Comparison of ENCODE assay signal across 1 cellular context in genomic region chr17:72697602-72698146, GRCh38.
TF ChIP-seq lines count a peak whose summit lies in the region.

No MANE protein-coding gene starts in this region.

TF ChIP-seq in HepG2, 621 proteins besides CTCF, POLR2A, EP300 and RAD21 (continued from another document and continues in another):
- TF ChIP-seq NFAT5 (CRISPR knock-in tag; IDR thresholded peaks at IDR 0.05) (no peak), MAFF (IDR thresholded peaks at IDR 0.05; ENCODE audit: low read depth, low read length) (no peak), NR2F2 (IDR thresholded peaks at IDR 0.05; ENCODE audit: borderline replicate concordance, low read depth) (0 out of 2 replicates have a peak, but pooled peaks have one; percentile 39), THAP9 (CRISPR knock-in tag; IDR thresholded peaks at IDR 0.05; ENCODE audit: borderline replicate concordance) (no peak), FOXA1 (IDR thresholded peaks at IDR 0.05) (no peak), FOXA1 (CRISPR knock-in tag; IDR thresholded peaks at IDR 0.05) (0 out of 2 replicates have a peak, but pooled peaks have one; percentile 23), RELA (CRISPR knock-in tag; IDR thresholded peaks at IDR 0.05) (no peak), NFE2L2 (IDR thresholded peaks at IDR 0.05; ENCODE audit: low read length) (no peak), ZBTB39 (CRISPR knock-in tag; IDR thresholded peaks at IDR 0.05) (no peak), ISL2 (CRISPR knock-in tag; IDR thresholded peaks at IDR 0.05) (0 out of 2 replicates have a peak, but pooled peaks have one; percentile 40), CCDC6 (CRISPR knock-in tag; IDR thresholded peaks at IDR 0.05) (no peak), JUND (CRISPR knock-in tag; IDR thresholded peaks at IDR 0.05) (no peak), ZBTB7B (CRISPR knock-in tag; IDR thresholded peaks at IDR 0.05) (peak; percentile 27; the same call in 1 of the 2 replicates), ZNF614 (CRISPR knock-in tag; IDR thresholded peaks at IDR 0.05; ENCODE audit: borderline replicate concordance) (no peak), RFX5 (IDR thresholded peaks at IDR 0.05; ENCODE audit: low read depth, low read length) (no peak), ZBTB2 (CRISPR knock-in tag; IDR thresholded peaks at IDR 0.05; ENCODE audit: low read depth) (no peak), XBP1 (CRISPR knock-in tag; IDR thresholded peaks at IDR 0.05) (no peak), FLYWCH1 (CRISPR knock-in tag; IDR thresholded peaks at IDR 0.05) (no peak), CBX5 (CRISPR knock-in tag; IDR thresholded peaks at IDR 0.05; ENCODE audit: borderline replicate concordance) (no peak), TFAP4 (IDR thresholded peaks at IDR 0.05; ENCODE audit: borderline replicate concordance, low read depth) (no peak; the same call in 1 of the 2 replicates), GLI4 (CRISPR knock-in tag; IDR thresholded peaks at IDR 0.05; ENCODE audit: borderline replicate concordance) (no peak), NR2C2 (CRISPR knock-in tag; IDR thresholded peaks at IDR 0.05; ENCODE audit: borderline replicate concordance) (0 out of 2 replicates have a peak, but pooled peaks have one; percentile 16), CAMTA2 (CRISPR knock-in tag; IDR thresholded peaks at IDR 0.05; ENCODE audit: borderline replicate concordance) (no peak), HDAC1 (CRISPR knock-in tag; IDR thresholded peaks at IDR 0.05) (peak; percentile 24; the same call in 1 of the 2 replicates), ZNF484 (CRISPR knock-in tag; IDR thresholded peaks at IDR 0.05; ENCODE audit: borderline replicate concordance, low read depth) (no peak)
- TF ChIP-seq, protein P1, sequence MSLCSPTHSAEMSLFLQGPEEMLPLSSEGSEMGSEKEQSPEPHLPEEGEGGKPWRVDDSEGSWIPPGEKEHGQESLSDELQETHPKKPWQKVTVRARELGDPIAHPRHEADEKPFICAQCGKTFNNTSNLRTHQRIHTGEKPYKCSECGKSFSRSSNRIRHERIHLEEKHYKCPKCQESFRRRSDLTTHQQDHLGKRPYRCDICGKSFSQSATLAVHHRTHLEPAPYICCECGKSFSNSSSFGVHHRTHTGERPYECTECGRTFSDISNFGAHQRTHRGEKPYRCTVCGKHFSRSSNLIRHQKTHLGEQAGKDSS (CRISPR knock-in tag; IDR thresholded peaks at IDR 0.05; ENCODE audit: borderline replicate concordance, low read depth): no peak
- TF ChIP-seq, protein P2, sequence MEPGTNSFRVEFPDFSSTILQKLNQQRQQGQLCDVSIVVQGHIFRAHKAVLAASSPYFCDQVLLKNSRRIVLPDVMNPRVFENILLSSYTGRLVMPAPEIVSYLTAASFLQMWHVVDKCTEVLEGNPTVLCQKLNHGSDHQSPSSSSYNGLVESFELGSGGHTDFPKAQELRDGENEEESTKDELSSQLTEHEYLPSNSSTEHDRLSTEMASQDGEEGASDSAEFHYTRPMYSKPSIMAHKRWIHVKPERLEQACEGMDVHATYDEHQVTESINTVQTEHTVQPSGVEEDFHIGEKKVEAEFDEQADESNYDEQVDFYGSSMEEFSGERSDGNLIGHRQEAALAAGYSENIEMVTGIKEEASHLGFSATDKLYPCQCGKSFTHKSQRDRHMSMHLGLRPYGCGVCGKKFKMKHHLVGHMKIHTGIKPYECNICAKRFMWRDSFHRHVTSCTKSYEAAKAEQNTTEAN (CRISPR knock-in tag; conservative IDR thresholded peaks at IDR 0.05): no peak
- TF ChIP-seq, protein P3, sequence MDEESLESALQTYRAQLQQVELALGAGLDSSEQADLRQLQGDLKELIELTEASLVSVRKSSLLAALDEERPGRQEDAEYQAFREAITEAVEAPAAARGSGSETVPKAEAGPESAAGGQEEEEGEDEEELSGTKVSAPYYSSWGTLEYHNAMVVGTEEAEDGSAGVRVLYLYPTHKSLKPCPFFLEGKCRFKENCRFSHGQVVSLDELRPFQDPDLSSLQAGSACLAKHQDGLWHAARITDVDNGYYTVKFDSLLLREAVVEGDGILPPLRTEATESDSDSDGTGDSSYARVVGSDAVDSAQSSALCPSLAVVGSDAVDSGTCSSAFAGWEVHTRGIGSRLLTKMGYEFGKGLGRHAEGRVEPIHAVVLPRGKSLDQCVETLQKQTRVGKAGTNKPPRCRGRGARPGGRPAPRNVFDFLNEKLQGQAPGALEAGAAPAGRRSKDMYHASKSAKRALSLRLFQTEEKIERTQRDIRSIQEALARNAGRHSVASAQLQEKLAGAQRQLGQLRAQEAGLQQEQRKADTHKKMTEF (CRISPR knock-in tag; IDR thresholded peaks at IDR 0.05): no peak
- TF ChIP-seq, protein P4, sequence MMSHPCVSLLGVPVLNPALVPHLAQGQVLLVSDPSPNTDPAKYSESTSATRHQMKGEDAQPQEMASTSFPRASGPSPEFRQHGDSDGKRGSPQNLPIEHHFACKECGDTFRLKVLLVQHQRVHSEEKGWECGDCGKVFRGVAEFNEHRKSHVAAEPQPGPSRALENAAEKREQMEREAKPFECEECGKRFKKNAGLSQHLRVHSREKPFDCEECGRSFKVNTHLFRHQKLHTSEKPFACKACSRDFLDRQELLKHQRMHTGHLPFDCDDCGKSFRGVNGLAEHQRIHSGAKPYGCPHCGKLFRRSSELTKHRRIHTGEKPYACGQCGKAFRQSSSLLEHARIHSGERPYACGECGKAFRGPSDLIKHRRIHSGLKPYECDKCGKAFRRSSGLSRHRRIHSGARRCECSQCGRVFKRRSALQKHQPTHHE (CRISPR knock-in tag; IDR thresholded peaks at IDR 0.05; ENCODE audit: borderline replicate concordance): no peak
- TF ChIP-seq, protein P5, sequence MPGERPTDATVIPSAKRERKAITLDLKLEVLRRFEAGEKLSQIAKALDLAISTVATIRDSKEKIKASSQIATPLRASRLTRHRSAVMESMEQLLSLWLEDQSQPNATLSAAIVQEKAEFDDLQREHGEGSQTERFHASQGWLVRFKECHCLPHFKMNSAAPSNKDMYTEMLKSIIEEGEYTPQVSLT (CRISPR knock-in tag; IDR thresholded peaks at IDR 0.05; ENCODE audit: borderline replicate concordance, low read depth): no peak
- TF ChIP-seq, protein P6, sequence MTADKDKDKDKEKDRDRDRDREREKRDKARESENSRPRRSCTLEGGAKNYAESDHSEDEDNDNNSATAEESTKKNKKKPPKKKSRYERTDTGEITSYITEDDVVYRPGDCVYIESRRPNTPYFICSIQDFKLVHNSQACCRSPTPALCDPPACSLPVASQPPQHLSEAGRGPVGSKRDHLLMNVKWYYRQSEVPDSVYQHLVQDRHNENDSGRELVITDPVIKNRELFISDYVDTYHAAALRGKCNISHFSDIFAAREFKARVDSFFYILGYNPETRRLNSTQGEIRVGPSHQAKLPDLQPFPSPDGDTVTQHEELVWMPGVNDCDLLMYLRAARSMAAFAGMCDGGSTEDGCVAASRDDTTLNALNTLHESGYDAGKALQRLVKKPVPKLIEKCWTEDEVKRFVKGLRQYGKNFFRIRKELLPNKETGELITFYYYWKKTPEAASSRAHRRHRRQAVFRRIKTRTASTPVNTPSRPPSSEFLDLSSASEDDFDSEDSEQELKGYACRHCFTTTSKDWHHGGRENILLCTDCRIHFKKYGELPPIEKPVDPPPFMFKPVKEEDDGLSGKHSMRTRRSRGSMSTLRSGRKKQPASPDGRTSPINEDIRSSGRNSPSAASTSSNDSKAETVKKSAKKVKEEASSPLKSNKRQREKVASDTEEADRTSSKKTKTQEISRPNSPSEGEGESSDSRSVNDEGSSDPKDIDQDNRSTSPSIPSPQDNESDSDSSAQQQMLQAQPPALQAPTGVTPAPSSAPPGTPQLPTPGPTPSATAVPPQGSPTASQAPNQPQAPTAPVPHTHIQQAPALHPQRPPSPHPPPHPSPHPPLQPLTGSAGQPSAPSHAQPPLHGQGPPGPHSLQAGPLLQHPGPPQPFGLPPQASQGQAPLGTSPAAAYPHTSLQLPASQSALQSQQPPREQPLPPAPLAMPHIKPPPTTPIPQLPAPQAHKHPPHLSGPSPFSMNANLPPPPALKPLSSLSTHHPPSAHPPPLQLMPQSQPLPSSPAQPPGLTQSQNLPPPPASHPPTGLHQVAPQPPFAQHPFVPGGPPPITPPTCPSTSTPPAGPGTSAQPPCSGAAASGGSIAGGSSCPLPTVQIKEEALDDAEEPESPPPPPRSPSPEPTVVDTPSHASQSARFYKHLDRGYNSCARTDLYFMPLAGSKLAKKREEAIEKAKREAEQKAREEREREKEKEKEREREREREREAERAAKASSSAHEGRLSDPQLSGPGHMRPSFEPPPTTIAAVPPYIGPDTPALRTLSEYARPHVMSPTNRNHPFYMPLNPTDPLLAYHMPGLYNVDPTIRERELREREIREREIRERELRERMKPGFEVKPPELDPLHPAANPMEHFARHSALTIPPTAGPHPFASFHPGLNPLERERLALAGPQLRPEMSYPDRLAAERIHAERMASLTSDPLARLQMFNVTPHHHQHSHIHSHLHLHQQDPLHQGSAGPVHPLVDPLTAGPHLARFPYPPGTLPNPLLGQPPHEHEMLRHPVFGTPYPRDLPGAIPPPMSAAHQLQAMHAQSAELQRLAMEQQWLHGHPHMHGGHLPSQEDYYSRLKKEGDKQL (CRISPR knock-in tag; IDR thresholded peaks at IDR 0.05; ENCODE audit: low read depth): no peak
